Comparison of ENCODE assay signal across 8 cellular contexts in genomic region chr10:17201165-17202013, GRCh38. TPM values are rescaled to one million over a fixed set of nuclear protein-coding genes. Genes with fewer than 3 reads are reported as not detected.
A peak's percentile ranks its signal among the peaks of the same experiment; 100 is the strongest.
DNase-seq lines count a peak whose midpoint lies in the region; ATAC-seq and TF ChIP-seq lines count a peak whose summit lies in the region.

A gene with protein sequence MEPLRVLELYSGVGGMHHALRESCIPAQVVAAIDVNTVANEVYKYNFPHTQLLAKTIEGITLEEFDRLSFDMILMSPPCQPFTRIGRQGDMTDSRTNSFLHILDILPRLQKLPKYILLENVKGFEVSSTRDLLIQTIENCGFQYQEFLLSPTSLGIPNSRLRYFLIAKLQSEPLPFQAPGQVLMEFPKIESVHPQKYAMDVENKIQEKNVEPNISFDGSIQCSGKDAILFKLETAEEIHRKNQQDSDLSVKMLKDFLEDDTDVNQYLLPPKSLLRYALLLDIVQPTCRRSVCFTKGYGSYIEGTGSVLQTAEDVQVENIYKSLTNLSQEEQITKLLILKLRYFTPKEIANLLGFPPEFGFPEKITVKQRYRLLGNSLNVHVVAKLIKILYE (minus strand): TSS chr10:17201672. CDS start chr10:17201634, 38 bp downstream.

- peak; percentile 89 for ATAC-seq in GM18858 (IDR thresholded peaks at IDR 0.05; ENCODE audit: unreplicated experiment)
- ATAC-seq in HG03064 (IDR thresholded peaks at IDR 0.05; ENCODE audit: low read depth, unreplicated experiment) = peak; percentile 96
- ATAC-seq in activated CD4-positive, alpha-beta T cell treated with anti-CD3 and anti-CD28 coated beads for 36 hours = peak; percentile 91

- peak within 1 kb of the TSS; percentile 86 for H3K4me3 Mint-ChIP-seq in activated CD4-positive, alpha-beta T cell treated with anti-CD3 and anti-CD28 coated beads for 36 hours

- no peaks in the 10 kb centered on the region for H3K27me3 ChIP-seq in layer of hippocampus (ENCODE audit: control insufficient read depth, insufficient read depth, low read length)

- no peaks in the 10 kb centered on the region for H3K9me3 Mint-ChIP-seq in activated CD4-positive, alpha-beta T cell treated with anti-CD3 and anti-CD28 coated beads for 36 hours (ENCODE audit: low read depth)

- TF ChIP-seq CTCF in AG04449 (IDR thresholded peaks at IDR 0.05; ENCODE audit: insufficient read depth, low read length, missing control alignments) = no peak
- no peak for TF ChIP-seq CTCF in choroid plexus epithelial cell (conservative IDR thresholded peaks at IDR 0.05; ENCODE audit: low read depth, low read length)

- H3K4me3 ChIP-seq in AG04449 (ENCODE audit: low read depth, low read length) (peak within 1 kb of the TSS; percentile 69), choroid plexus epithelial cell (ENCODE audit: low read depth, low read length) (peak within 1 kb of the TSS; percentile 76)

- H3K27ac Mint-ChIP-seq in activated CD4-positive, alpha-beta T cell treated with anti-CD3 and anti-CD28 coated beads for 36 hours = peak within 1 kb of the TSS; percentile 89

- POLR2A ChIA-PET in AG04449 (lab: Yijun Ruan, JAX) = interaction anchor here (0.8 to 3.6 kb wide), 12 partner anchors 9 to 215 kb away, joined by 3 to 54 read pairs (median 6); partner anchors contain the start of gene VIM
- POLR2A ChIA-PET in activated CD4-positive, alpha-beta T cell treated with anti-CD3 and anti-CD28 coated beads for 36 hours (lab: Charles Lee) = interaction anchor here (0.7 to 2.0 kb wide), 7 partner anchors 15 to 442 kb away, joined by 3 to 13 read pairs (median 4); partner anchors contain the start of genes STAM and VIM

- no peaks in the 10 kb centered on the region for H3K27me3 Mint-ChIP-seq in activated CD4-positive, alpha-beta T cell treated with anti-CD3 and anti-CD28 coated beads for 36 hours

- CTCF ChIA-PET in AG04449 (lab: Yijun Ruan, JAX) = interaction anchor here (1.3 to 2.9 kb wide), 4 partner anchors 10 to 348 kb away, joined by 3 to 8 read pairs (median 4); no protein-coding TSS in a partner anchor
- CTCF ChIA-PET in activated CD4-positive, alpha-beta T cell treated with anti-CD3 and anti-CD28 coated beads for 36 hours (lab: Charles Lee) = interaction anchor here (0.8 to 2.6 kb wide), 8 partner anchors 10 to 55 kb away, joined by 3 to 18 read pairs (median 4); no protein-coding TSS in a partner anchor

- H3K27ac ChIP-seq in layer of hippocampus (ENCODE audit: low read depth, low read length) = peak within 1 kb of the TSS; percentile 98

- H3K36me3 Mint-ChIP-seq in activated CD4-positive, alpha-beta T cell treated with anti-CD3 and anti-CD28 coated beads for 36 hours (ENCODE audit: low read depth) = no peaks in the 10 kb centered on the region

- intact Hi-C loops in activated CD4-positive, alpha-beta T cell treated with anti-CD3 and anti-CD28 coated beads for 36 hours (cut with DNase I, micrococcal nuclease) = loop anchor here (1.0 to 10.0 kb wide), 9 partner anchors 15 to 1453 kb away; partner anchors contain the start of genes ARL5B (in 1 of the 2), NSUN6 (in 1 of the 2), PTER (in 1 of the 2) and STAM (in 1 of the 2)

- DNase-seq in AG04449 (ENCODE audit: low read depth, low spot score) (no peak), NCI-H2227 treated with DMSO at 0.1 percent for 48 hours (lab: John Stamatoyannopoulos, UW) (peak; percentile 28), choroid plexus epithelial cell (ENCODE audit: low read depth) (peak; percentile 94)
- peak; percentile 85 for DNase-seq in activated CD4-positive, alpha-beta T cell treated with anti-CD3 and anti-CD28 coated beads for 36 hours
- DNase-seq in stimulated activated CD4-positive, alpha-beta T cell treated with anti-CD3 and anti-CD28 coated beads, Interleukin-1b, Interleukin-23, amount 100 ng/mL, for 1 hour (ENCODE audit: low read depth in 2 of 2) = peak; percentile 40 to 59

- H3K4me1 Mint-ChIP-seq in activated CD4-positive, alpha-beta T cell treated with anti-CD3 and anti-CD28 coated beads for 36 hours = peaks cover 48% of the 10 kb centered on the region

RNA-seq across cellular contexts. Expression of the gene that starts here (rescaled TPM):
- total RNA-seq in activated CD4-positive, alpha-beta T cell treated with anti-CD3 and anti-CD28 coated beads for 36 hours = 10 to 100 TPM in 1 of 2 experiments, 1 to 10 TPM in 1; 6.6 to 11.6 TPM
